ENCODE assay signal across 8 cellular contexts in the genomic region with DNA sequence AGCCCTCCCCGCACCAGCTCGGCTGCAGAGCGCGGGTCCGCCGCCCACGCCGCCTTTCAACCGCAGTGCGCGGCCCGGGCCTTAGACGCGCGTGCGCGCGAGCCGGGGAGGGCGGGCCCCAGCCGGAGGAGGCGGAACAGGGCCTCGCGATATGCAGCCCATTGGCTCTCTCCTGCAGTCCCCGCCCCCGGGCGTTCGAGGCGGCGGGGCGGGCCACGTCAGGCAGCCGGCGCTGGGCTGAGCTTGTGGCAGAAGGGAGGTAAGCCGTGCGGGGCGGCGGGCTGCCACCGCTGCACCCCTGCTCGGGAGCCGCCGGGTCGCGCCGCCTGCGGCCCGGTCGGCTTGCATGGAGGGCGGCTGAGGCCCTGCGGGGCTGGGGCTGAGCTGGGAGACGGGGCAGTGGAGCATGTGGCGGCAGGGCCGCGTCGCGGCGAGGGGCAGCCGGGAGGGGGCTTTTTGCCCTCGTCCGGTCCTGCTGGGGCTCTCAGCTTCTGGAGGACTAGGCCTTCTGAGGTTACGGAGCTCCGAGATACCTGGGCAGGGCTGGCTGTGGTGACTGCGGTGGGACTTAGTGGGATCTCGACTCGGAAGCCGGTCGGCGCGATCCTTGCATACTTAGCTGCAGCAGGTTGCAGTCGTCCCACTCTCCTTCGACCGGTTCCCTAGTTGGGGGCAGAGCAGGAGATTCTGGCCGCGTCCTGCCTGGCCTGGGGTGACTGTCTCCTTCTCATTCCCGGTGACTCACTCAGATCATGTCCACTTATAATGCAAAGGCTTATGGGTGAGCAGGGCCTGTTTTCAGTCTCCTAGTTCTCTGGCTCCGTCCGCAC. TPM values are rescaled to one million over a fixed set of nuclear protein-coding genes. Genes with fewer than 3 reads are reported as not detected.
DNase-seq lines count a peak whose midpoint lies in the region; FAIRE-seq and TF ChIP-seq lines count a peak whose summit lies in the region.

A gene with protein sequence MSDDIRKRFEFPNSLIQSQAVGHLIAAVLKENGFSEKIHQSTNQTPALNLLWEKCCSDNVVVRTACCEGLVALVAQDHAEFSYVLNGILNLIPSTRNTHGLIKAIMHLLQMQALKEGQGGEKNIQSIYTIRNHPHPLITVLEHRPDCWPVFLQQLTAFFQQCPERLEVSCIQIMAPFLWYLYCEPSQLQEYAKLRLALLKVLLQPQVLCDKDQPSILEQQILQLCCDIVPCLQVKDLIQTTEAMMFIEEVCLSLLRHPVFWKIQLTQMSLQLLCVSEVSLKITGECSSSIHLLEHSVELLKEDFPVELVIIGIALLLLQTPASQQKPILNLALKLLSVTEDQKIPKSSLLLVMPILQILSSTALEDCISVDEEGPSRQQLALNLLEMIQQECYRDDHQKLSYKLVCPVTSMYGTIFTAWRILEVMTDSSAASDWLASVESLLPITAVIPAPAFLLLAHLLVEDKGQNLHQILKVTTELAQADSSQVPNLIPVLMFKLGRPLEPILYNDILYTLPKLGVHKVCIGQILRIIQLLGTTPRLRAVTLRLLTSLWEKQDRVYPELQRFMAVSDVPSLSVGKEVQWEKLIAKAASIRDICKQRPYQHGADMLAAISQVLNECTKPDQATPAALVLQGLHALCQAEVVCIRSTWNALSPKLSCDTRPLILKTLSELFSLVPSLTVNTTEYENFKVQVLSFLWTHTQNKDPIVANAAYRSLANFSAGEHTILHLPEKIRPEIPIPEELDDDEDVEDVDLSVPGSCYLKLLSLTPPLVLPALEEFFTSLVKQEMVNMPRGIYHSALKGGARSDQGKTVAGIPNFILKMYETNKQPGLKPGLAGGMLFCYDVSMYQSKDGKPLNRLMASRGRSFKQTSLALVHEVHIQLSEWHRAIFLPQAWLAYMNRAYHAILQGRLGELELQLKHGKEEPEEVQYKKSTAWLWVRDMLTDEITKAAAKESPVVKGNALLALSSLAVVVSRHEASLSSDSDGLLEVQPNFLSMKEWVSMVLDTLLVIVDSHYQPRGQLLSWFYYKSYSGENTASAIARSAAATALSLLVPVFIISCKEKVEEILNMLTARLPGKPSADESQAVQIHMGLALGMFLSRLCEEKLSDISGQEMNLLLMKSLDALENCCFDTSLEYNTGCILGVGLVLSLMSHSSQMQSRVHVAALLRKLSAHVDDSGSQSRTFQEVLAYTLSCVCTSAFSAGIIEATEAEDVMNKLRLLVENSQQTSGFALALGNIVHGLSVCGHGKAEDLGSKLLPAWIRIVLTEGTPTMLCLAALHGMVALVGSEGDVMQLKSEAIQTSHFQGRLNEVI (N-terminal part only) (plus strand): TSS at position 225 of the 830 bp plus-strand sequence. CDS start 31,095 bp downstream, outside the sequence.

- no peaks in the 10 kb centered on the region for H3K27me3 ChIP-seq in neutrophil

- TF ChIP-seq CTCF in neutrophil (IDR thresholded peaks at IDR 0.05) = peak; percentile 74

- no peaks in the 10 kb centered on the region for H3K36me3 ChIP-seq in neutrophil

- peak within 1 kb of the TSS; percentile 79 to 90 for H3K4me3 ChIP-seq in neutrophil (ENCODE audit: low read depth in 1 of 2, low read length in 1 of 2)

- no peak for FAIRE-seq in frontal cortex (lab: Jason Lieb, UNC)

- peaks cover 38 to 44% of the 10 kb centered on the region in 2 experiments for H3K4me1 ChIP-seq in neutrophil (ENCODE audit: control insufficient read depth in 1 of 2, insufficient read depth in 1 of 2, low read depth in 1 of 2, low read length in 1 of 2)

- peak within 1 kb of the TSS; percentile 66 for H3K27ac ChIP-seq in neutrophil
- H3K27ac ChIP-seq in substantia nigra (ENCODE audit: low read depth, low read length, poor library complexity, severe bottlenecking) = peak within 1 kb of the TSS; percentile 87

- H3K9me3 ChIP-seq in neutrophil = no peaks in the 10 kb centered on the region

- DNase-seq in EL = peak; percentile 96
- DNase-seq in H4 (ENCODE audit: low spot score) = peak; percentile 80
- peak; percentile 96 for DNase-seq in LoVo (ENCODE audit: low spot score)
- peak; percentile 48 for DNase-seq in SHP77 treated with DMSO at 0.1 percent for 48 hours (lab: John Stamatoyannopoulos, UW)
- DNase-seq in activated naive CD4-positive, alpha-beta T cell treated with Interleukin-2 at 50 U/mL for 16 hours = peak; percentile 96
- peak; percentile 96 to 97 for DNase-seq in frontal cortex (ENCODE audit: low spot score in 2 of 2)
- peak; percentile 69 to 98 (median 93) for DNase-seq in substantia nigra (lab: John Stamatoyannopoulos, UW)

RNA-seq across cellular contexts. Expression of the gene that starts here (rescaled TPM):
- 14.7 and 32.1 TPM in 2 replicates for total RNA-seq in H4 (2014; rRNA removed; shearing (Covaris generic))
- 237 TPM for total RNA-seq in frontal cortex

Comparison
In these comparisons a context has a peak if more than half of its experiments do, and no peak if none do; other contexts are left out.
1. Peak in every context shown above with its lines: DNase-seq, H3K4me3 ChIP-seq and H3K27ac ChIP-seq.